In genomic region chrX:96424007-96424406, GRCh38 we compare ENCODE assay signal across 16 cellular contexts.
DNase-seq lines count a peak whose midpoint lies in the region; ATAC-seq, FAIRE-seq and TF ChIP-seq lines count a peak whose summit lies in the region.
"Had no signal": no experiment of that assay in that cellular context is flagged by ENCODE, and none has a peak within 500 bp of the region (broad histone marks: within the 10 kb centered on the region; RNA-seq: fewer than 3 reads in every experiment).

No MANE protein-coding gene starts in this region.

- no peak for FAIRE-seq in K562 (lab: Jason Lieb, UNC)
- FAIRE-seq: frontal cortex had no signal

- H4K91ac ChIP-seq in neuronal stem cell (ENCODE audit: low read depth, low read length, poor library complexity) = no peak overlapping the region

- ATAC-seq in GM18870 (IDR thresholded peaks at IDR 0.05; ENCODE audit: unreplicated experiment) (peak; percentile 60), K562 (no peak), right lobe of liver (peak in 3 of 4 donors; percentile 43 to 50 (median 49))
- no peak for ATAC-seq in activated naive CD4-positive, alpha-beta T cell treated with anti-CD3 and anti-CD28 coated beads, Interleukin-2, amount 50 U/mL, for 72 hours
- ATAC-seq: activated CD8-positive, alpha-beta T cell treated with anti-CD3 and anti-CD28 coated beads for 36 hours had no signal

- CTCF ChIA-PET in K562 (lab: Yijun Ruan, JAX; ENCODE audit: low intra/inter-chr PET ratio) = no interaction called here

- H3K79me1 ChIP-seq in neuronal stem cell (ENCODE audit: low read depth, low read length) = no peaks in the 10 kb centered on the region

- H3K9me3 Mint-ChIP-seq in activated naive CD4-positive, alpha-beta T cell treated with anti-CD3 and anti-CD28 coated beads, Interleukin-2, amount 50 U/mL, for 72 hours = peaks cover 0 to 4% of the 10 kb centered on the region in 2 donors
- H3K9me3 Mint-ChIP-seq: activated CD8-positive, alpha-beta T cell treated with anti-CD3 and anti-CD28 coated beads for 36 hours had no signal

- no peak overlapping the region for H3K27ac Mint-ChIP-seq in activated naive CD4-positive, alpha-beta T cell treated with anti-CD3 and anti-CD28 coated beads, Interleukin-2, amount 50 U/mL, for 72 hours
- H3K27ac Mint-ChIP-seq: activated CD8-positive, alpha-beta T cell treated with anti-CD3 and anti-CD28 coated beads for 36 hours had no signal

- no peaks in the 10 kb centered on the region for H3K27me3 ChIP-seq in K562 (ENCODE audit: control insufficient read depth in 2 of 2, insufficient read depth in 2 of 2, low read length in 2 of 2)
- no peaks in the 10 kb centered on the region for H3K27me3 ChIP-seq in right lobe of liver
- no peaks in the 10 kb centered on the region for H3K27me3 ChIP-seq in neuronal stem cell (ENCODE audit: control insufficient read depth in 3 of 3, insufficient read depth in 3 of 3, low read depth in 1 of 3, low read length in 3 of 3)
- H3K27me3 ChIP-seq: ovary had no signal

- no peak overlapping the region for H2BK5ac ChIP-seq in neuronal stem cell (ENCODE audit: low read length)

- H3K9me3 ChIP-seq in K562 (replicated peaks; ENCODE audit: control insufficient read depth, insufficient read depth, low read depth, low read length) (no peaks in the 10 kb centered on the region), right lobe of liver (no peaks in the 10 kb centered on the region), neuronal stem cell (replicated peaks in 1 of 2; ENCODE audit: control insufficient read depth in 2 of 2, insufficient read depth in 1 of 2, low read depth in 1 of 2, low read length in 2 of 2) (no peaks in the 10 kb centered on the region)
- H3K9me3 ChIP-seq: ovary, thoracic aorta had no signal

- TF ChIP-seq CTCF in K562 (IDR thresholded peaks at IDR 0.05 in 2 of 3, conservative IDR thresholded peaks at IDR 0.05 in 1 of 3; ENCODE audit: insufficient read depth in 2 of 3, low read depth in 1 of 3, low read length in 3 of 3) (no peak), right lobe of liver (IDR thresholded peaks at IDR 0.05) (peak in 1 of 4 donors; percentile 14)

- peak; percentile 36 to 53 for DNase-seq in Kasumi-1 (lab: John Stamatoyannopoulos, UW)
- DNase-seq in K562 (ENCODE audit: extremely low read depth in 1 of 4, low spot score in 3 of 4) = no peak
- no peak for DNase-seq in right lobe of liver
- DNase-seq in activated naive CD4-positive, alpha-beta T cell treated with anti-CD3 and anti-CD28 coated beads, Interleukin-2, amount 50 U/mL, for 72 hours (ENCODE audit: low spot score in 2 of 2) = no peak
- no peak for DNase-seq in SK-N-DZ (ENCODE audit: low spot score)
- DNase-seq in Ammon's horn (ENCODE audit: low spot score) = no peak
- no peak for DNase-seq in neuronal stem cell (ENCODE audit: low spot score)
- DNase-seq: activated CD8-positive, alpha-beta T cell treated with anti-CD3 and anti-CD28 coated beads for 36 hours; dorsolateral prefrontal cortex; NCI-H524 treated with DMSO at 0.1 percent for 48 hours; ovary; Right ventricle myocardium superior had no signal

- H3K27ac ChIP-seq in K562 (ENCODE audit: extremely low read depth, low read depth, low read length) = no peak overlapping the region
- H3K27ac ChIP-seq in right lobe of liver = no peak overlapping the region
- H3K27ac ChIP-seq in neuronal stem cell (replicated peaks; ENCODE audit: low read length) = no peak overlapping the region
- H3K27ac ChIP-seq: dorsolateral prefrontal cortex, ovary had no signal

- no peak for TF ChIP-seq POLR2A in K562 (conservative IDR thresholded peaks at IDR 0.05)
- no peak for TF ChIP-seq POLR2A in right lobe of liver (IDR thresholded peaks at IDR 0.05)

- H2AFZ ChIP-seq in K562 (ENCODE audit: low read depth, low read length) = no peak overlapping the region
- H2AFZ ChIP-seq in neuronal stem cell (ENCODE audit: low read length) = no peak overlapping the region

- H2BK15ac ChIP-seq in neuronal stem cell (ENCODE audit: low read length) = no peak overlapping the region

- no peak overlapping the region for H2BK120ac ChIP-seq in neuronal stem cell (ENCODE audit: low read depth, low read length)

- no peak for TF ChIP-seq EP300 in K562 (IDR thresholded peaks at IDR 0.05; ENCODE audit: low read length)

- H4K8ac ChIP-seq in neuronal stem cell (ENCODE audit: low read depth, low read length) = no peak overlapping the region

- H3K9me1 ChIP-seq in K562 (ENCODE audit: control insufficient read depth, insufficient read depth, low read length) = no peaks in the 10 kb centered on the region

- POLR2A ChIA-PET in K562 (lab: Yijun Ruan, JAX) = no interaction called here

- H3K4me1 ChIP-seq in K562 (replicated peaks in 1 of 2; ENCODE audit: control insufficient read depth in 2 of 2, insufficient read depth in 2 of 2, low read length in 2 of 2) (no peaks in the 10 kb centered on the region), right lobe of liver (no peaks in the 10 kb centered on the region), neuronal stem cell (ENCODE audit: control insufficient read depth in 2 of 2, insufficient read depth in 1 of 2, low read depth in 1 of 2, low read length in 2 of 2) (no peaks in the 10 kb centered on the region)

- H3K36me3 ChIP-seq in K562 (ENCODE audit: control insufficient read depth, insufficient read depth, low read length) (no peaks in the 10 kb centered on the region), right lobe of liver (no peaks in the 10 kb centered on the region), neuronal stem cell (replicated peaks in 1 of 2; ENCODE audit: control insufficient read depth in 2 of 2, insufficient read depth in 2 of 2, low read length in 2 of 2) (no peaks in the 10 kb centered on the region)
- H3K36me3 ChIP-seq: BLaER1 treated with 17β-estradiol and CSF1 and Interleukin-3, amounts not matched to agents 10 nM and 100 nM; ovary; thoracic aorta had no signal

- H4K20me1 ChIP-seq in K562 (replicated peaks; ENCODE audit: control insufficient read depth, insufficient read depth, low read length) = no peaks in the 10 kb centered on the region
- H4K20me1 ChIP-seq: BLaER1 treated with 17β-estradiol and CSF1 and Interleukin-3, amounts not matched to agents 10 nM and 100 nM had no signal

- H3K4me2 ChIP-seq in K562 (ENCODE audit: insufficient read depth, low read length) (no peak overlapping the region), neuronal stem cell (ENCODE audit: insufficient read depth, low read length, poor library complexity, severe bottlenecking) (no peak overlapping the region)

- intact Hi-C loops in K562 (cut with micrococcal nuclease) = no loop called here
- intact Hi-C loops in right lobe of liver (cut with DNase I) = no loop called here

- H3K9ac ChIP-seq in K562 (ENCODE audit: insufficient read depth in 1 of 2, low read depth in 2 of 2, low read length in 2 of 2) (no peak overlapping the region), neuronal stem cell (ENCODE audit: low read depth, low read length, poor library complexity) (no peak overlapping the region)

- H3K18ac ChIP-seq in neuronal stem cell (ENCODE audit: low read length) = no peak overlapping the region

- TF ChIP-seq RAD21 in K562 (CRISPR knock-in tag; conservative IDR thresholded peaks at IDR 0.05 in 1 of 2, IDR thresholded peaks at IDR 0.05 in 1 of 2) = no peak

- no peak overlapping the region for H3K4ac ChIP-seq in neuronal stem cell (ENCODE audit: low read length)

- no peaks in the 10 kb centered on the region for H3K36me3 Mint-ChIP-seq in activated naive CD4-positive, alpha-beta T cell treated with anti-CD3 and anti-CD28 coated beads, Interleukin-2, amount 50 U/mL, for 72 hours

- no TSS peak for BruUV-seq in K562 (replicated peaks; lab: Mats Ljungman, UMichigan)

- in situ Hi-C loops in K562 (cut with MboI) = no loop called here

- 2% methylated on average over 3 of the region's 3 CpGs for WGBS in K562 (ENCODE audit: insufficient coverage, low coverage, missing lambda C conversion rate)
- 15% methylated on average over 3 of the region's 3 CpGs for WGBS in right lobe of liver (ENCODE audit: insufficient coverage, low coverage, low lambda C conversion rate, missing lambda C conversion rate)
- no CpG with 5 or more reads among the region's 3 CpGs for WGBS in neuronal stem cell (ENCODE audit: extremely low coverage in 2 of 2, insufficient read length in 2 of 2, insufficient replicate concordance in 1 of 2), 2 donors

- H3K23ac ChIP-seq in neuronal stem cell (ENCODE audit: low read depth, low read length, poor library complexity) = no peak overlapping the region

- H2AK5ac ChIP-seq in neuronal stem cell (ENCODE audit: low read depth, low read length) = no peak overlapping the region

- H3K79me2 ChIP-seq in K562 (ENCODE audit: control insufficient read depth, insufficient read depth, low read length) = no peaks in the 10 kb centered on the region

- H3K4me3 ChIP-seq in K562 (no peak overlapping the region), right lobe of liver (no peak overlapping the region), neuronal stem cell (ENCODE audit: low read length in 2 of 2) (no peak overlapping the region)
- H3K4me3 ChIP-seq: BLaER1 treated with 17β-estradiol and CSF1 and Interleukin-3, amounts not matched to agents 10 nM and 100 nM; dorsolateral prefrontal cortex; ovary; thoracic aorta had no signal

- no peak overlapping the region for H2BK12ac ChIP-seq in neuronal stem cell (ENCODE audit: low read length)

- no peak overlapping the region for H3K14ac ChIP-seq in neuronal stem cell (ENCODE audit: low read length)

TF ChIP-seq in K562, 482 proteins besides CTCF, POLR2A, EP300 and RAD21:
- TF ChIP-seq CEBPB (tag; IDR thresholded peaks at IDR 0.05) (peak; percentile 76), ZNF239 (CRISPR knock-in tag; IDR thresholded peaks at IDR 0.05) (no peak), CEBPG (CRISPR knock-in tag; IDR thresholded peaks at IDR 0.05) (no peak), CEBPG (tag; conservative IDR thresholded peaks at IDR 0.05 in 1 of 2, IDR thresholded peaks at IDR 0.05 in 1 of 2) (peak in 1 of 2 experiments; percentile 96; a peak in 2 of 4 replicates)

Comparison
In these comparisons a context has a peak if more than half of its experiments do, and no peak if none do; other contexts are left out.
1. ATAC-seq: peak in GM18870 (single experiment) and right lobe of liver (3 of 4); none in K562 (single experiment) and activated naive CD4-positive, alpha-beta T cell treated with anti-CD3 and anti-CD28 coated beads, Interleukin-2, amount 50 U/mL, for 72 hours (0 of 2).
2. DNase-seq: peak in Kasumi-1 (2 of 2); none in K562 (0 of 4), right lobe of liver (0 of 3), activated naive CD4-positive, alpha-beta T cell treated with anti-CD3 and anti-CD28 coated beads, Interleukin-2, amount 50 U/mL, for 72 hours (0 of 2), SK-N-DZ (single experiment), Ammon's horn (single experiment) and neuronal stem cell (single experiment).